8 cellular contexts compared by ENCODE assay signal in genomic region chr10:55740767-55741166, GRCh38.
DNase-seq lines count a peak whose midpoint lies in the region; ATAC-seq, FAIRE-seq and TF ChIP-seq lines count a peak whose summit lies in the region.
"Not testable (repeated sequence)": the region's sequence is repeated elsewhere in the genome, so short reads cannot be mapped to it uniquely, and the experiment has no call there.

No MANE protein-coding gene starts in this region.

- FAIRE-seq in RCC 7860 (lab: Jason Lieb, UNC) (peak; percentile 42), keratinocyte (lab: Jason Lieb, UNC) (peak; percentile 59)

- not testable (repeated sequence) for H3K36me3 ChIP-seq in keratinocyte (ENCODE audit: control insufficient read depth in 2 of 2, extremely low read depth in 1 of 2, insufficient read depth in 2 of 2, low read length in 2 of 2)

- DNase-seq in NCI-H1105 treated with DMSO at 0.1 percent for 48 hours (lab: John Stamatoyannopoulos, UW) (peak; percentile 14), MCF 10A (ENCODE audit: unreplicated experiment) (peak; percentile 54)
- DNase-seq in RCC 7860 (ENCODE audit: low spot score); keratinocyte (ENCODE audit: low read depth, low spot score); type B pancreatic cell (ENCODE audit: extremely low spot score, unreplicated experiment): not testable (repeated sequence)

- H3K27me3 ChIP-seq in keratinocyte (ENCODE audit: control insufficient read depth, extremely low read depth, insufficient read depth, low read length): not testable (repeated sequence)

- H3K4me1 ChIP-seq in keratinocyte (ENCODE audit: control insufficient read depth, extremely low read depth, insufficient read depth, low read length): not testable (repeated sequence)

- not testable (repeated sequence) for H3K4me2 ChIP-seq in keratinocyte (ENCODE audit: control insufficient read depth, extremely low read depth, insufficient read depth, low read depth, low read length)

- not testable (repeated sequence) for H3K4me1 Mint-ChIP-seq in MCF 10A (ENCODE audit: insufficient read depth, unreplicated experiment); type B pancreatic cell (ENCODE audit: unreplicated experiment)

- not testable (repeated sequence) for BruUV-seq in MCF 10A (replicated peaks; lab: Mats Ljungman, UMichigan)

- not testable (repeated sequence) for H3K9ac ChIP-seq in keratinocyte (ENCODE audit: control insufficient read depth, extremely low read depth, insufficient read depth, low read length)

- H2AFZ ChIP-seq in keratinocyte (ENCODE audit: control insufficient read depth, low read length): not testable (repeated sequence)

- not testable (repeated sequence) for H3K27ac Mint-ChIP-seq in MCF 10A (ENCODE audit: low read depth, unreplicated experiment); type B pancreatic cell

- not testable (repeated sequence) for H3K4me3 Mint-ChIP-seq in MCF 10A (ENCODE audit: unreplicated experiment); type B pancreatic cell

- H3K79me2 ChIP-seq in keratinocyte (ENCODE audit: control insufficient read depth, insufficient read depth, low read length): not testable (repeated sequence)

- CTCF ChIA-PET in MCF 10A (lab: Yijun Ruan, JAX): interaction anchor here (0.6 to 1.5 kb wide), 7 partner anchors 10 to 1919 kb away, joined by 3 to 8 read pairs (median 3); no protein-coding TSS in a partner anchor

- not testable (repeated sequence) for H3K9me3 Mint-ChIP-seq in MCF 10A (ENCODE audit: unreplicated experiment); type B pancreatic cell

- TF ChIP-seq CTCF in GM12872 (IDR thresholded peaks at IDR 0.05; ENCODE audit: insufficient read depth, low read depth, low read length) (peak; percentile 36; the same call in 2 of the 3 replicates), MCF 10A (IDR thresholded peaks at IDR 0.05; ENCODE audit: unreplicated experiment) (peak; percentile 47), keratinocyte (optimal IDR thresholded peaks at IDR 0.05 in 1 of 3, IDR thresholded peaks at IDR 0.05 in 1 of 3, conservative IDR thresholded peaks at IDR 0.05 in 1 of 3; ENCODE audit: extremely low read depth in 1 of 3, insufficient read depth in 2 of 3, low read length in 3 of 3) (peak in 1 of 3 experiments; percentile 10), type B pancreatic cell (conservative IDR thresholded peaks at IDR 0.05) (peak; percentile 77)

- not testable (repeated sequence) for H3K9me1 ChIP-seq in keratinocyte (ENCODE audit: control insufficient read depth, extremely low read depth, insufficient read depth, low read length)

- intact Hi-C loops in MCF 10A (cut with micrococcal nuclease): loop anchor here (5.0 to 10.0 kb wide), 2 partner anchors 73 to 296 kb away; no protein-coding TSS in a partner anchor

- POLR2A ChIA-PET in MCF 10A (lab: Yijun Ruan, JAX): not testable (repeated sequence)

- not testable (repeated sequence) for H3K36me3 Mint-ChIP-seq in MCF 10A (ENCODE audit: insufficient read depth, unreplicated experiment); type B pancreatic cell

- not testable (repeated sequence) for H4K20me1 ChIP-seq in keratinocyte (ENCODE audit: control insufficient read depth, extremely low read depth, insufficient read depth, low read length)

- not testable (repeated sequence) for H3K27ac ChIP-seq in keratinocyte (ENCODE audit: control insufficient read depth, insufficient read depth, low read length)

- not testable (repeated sequence) for H3K9me3 ChIP-seq in keratinocyte (ENCODE audit: control insufficient read depth, low read depth, low read length)

- H3K4me3 ChIP-seq in keratinocyte (ENCODE audit: control insufficient read depth in 2 of 3, extremely low read depth in 1 of 3, insufficient read depth in 2 of 3, low read depth in 1 of 3, low read length in 3 of 3): not testable (repeated sequence)

- dilution Hi-C loops in keratinocyte (cut with MboI; ENCODE audit: extremely low pct_ligation_motif_present, low sequenced_read_pairs): not testable (repeated sequence)

- ATAC-seq in GM21717 (IDR thresholded peaks at IDR 0.05; ENCODE audit: unreplicated experiment): peak; percentile 82
- peak; percentile 75 for ATAC-seq in HG03354 (IDR thresholded peaks at IDR 0.05; ENCODE audit: poor library complexity, severe bottlenecking, unreplicated experiment)

- H3K27me3 Mint-ChIP-seq in MCF 10A (ENCODE audit: insufficient read depth, unreplicated experiment): peaks cover 46% of the 10 kb centered on the region
- H3K27me3 Mint-ChIP-seq in type B pancreatic cell: not testable (repeated sequence)
